Comparison of ENCODE assay signal across 15 cellular contexts in the genomic region with DNA sequence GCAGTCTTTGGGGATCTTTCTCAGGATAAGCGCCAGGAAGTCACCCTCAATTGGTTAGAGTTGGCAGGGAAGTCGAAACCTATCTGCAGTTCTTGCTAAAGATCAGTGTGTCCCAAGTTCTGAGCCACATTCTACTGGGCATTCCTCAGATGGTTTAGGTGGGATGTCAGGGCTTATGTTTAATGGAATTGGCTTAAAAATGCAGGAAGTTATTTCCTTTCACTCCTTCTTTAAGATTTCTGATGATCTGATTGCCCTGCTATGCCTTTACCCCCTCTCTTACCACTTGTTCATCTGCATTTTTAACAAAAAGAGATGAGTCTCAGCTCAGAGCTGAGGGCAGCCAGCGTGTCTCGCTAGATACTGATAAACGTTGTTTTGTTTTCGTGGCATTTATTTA. TPM values are rescaled to one million over a fixed set of nuclear protein-coding genes. Genes with fewer than 3 reads are reported as not detected.
A peak's percentile ranks its signal among the peaks of the same experiment; 100 is the strongest.
DNase-seq lines count a peak whose midpoint lies in the region; ATAC-seq and TF ChIP-seq lines count a peak whose summit lies in the region.
"Had no signal": no experiment of that assay in that cellular context is flagged by ENCODE, and none has a peak within 500 bp of the region (broad histone marks: within the 10 kb centered on the region; RNA-seq: fewer than 3 reads in every experiment).

No MANE protein-coding gene starts in this region.

- no peak overlapping the region for H3K4me2 ChIP-seq in OCI-LY7 (ENCODE audit: low read length)

- no peaks in the 10 kb centered on the region for H3K27me3 Mint-ChIP-seq in osteocyte (ENCODE audit: unreplicated experiment)

- H3K4me3 Mint-ChIP-seq in osteocyte (ENCODE audit: unreplicated experiment) = peak overlapping the region; percentile 27

- POLR2A ChIA-PET in OCI-LY7 (lab: Charles Lee) = no interaction called here

- TF ChIP-seq CTCF in osteocyte (IDR thresholded peaks at IDR 0.05) (no peak), OCI-LY7 (conservative IDR thresholded peaks at IDR 0.05; ENCODE audit: low read length) (no peak)

- BruUV-seq in OCI-LY7 (replicated peaks; lab: Mats Ljungman, UMichigan) = no TSS peak

- ATAC-seq in GM19397 (IDR thresholded peaks at IDR 0.05; ENCODE audit: unreplicated experiment) = no peak

- CTCF ChIA-PET in OCI-LY7 (lab: Charles Lee; ENCODE audit: unreplicated experiment) = no interaction called here

- in situ Hi-C loops in Caki2 (cut with HindIII; ENCODE audit: low pct_unique_long_range_greater_than_20kb, low sequenced_read_pairs) = no loop called here

- H3K9ac ChIP-seq in NT2/D1 (ENCODE audit: insufficient read length, low read depth) = no peak overlapping the region

- H3K4me1 Mint-ChIP-seq in osteocyte (ENCODE audit: unreplicated experiment) = peaks cover 43% of the 10 kb centered on the region

- H3K4me3 ChIP-seq in NT2/D1 (ENCODE audit: insufficient read length, low read depth) = no peak overlapping the region
- H3K4me3 ChIP-seq in OCI-LY7 (ENCODE audit: low read depth, low read length, poor library complexity, severe bottlenecking) = no peak overlapping the region
- H3K4me3 ChIP-seq: sigmoid colon had no signal

- H3K9me2 ChIP-seq in OCI-LY7 (ENCODE audit: insufficient read depth, low read length) = no peaks in the 10 kb centered on the region

- no peaks in the 10 kb centered on the region; the same call in 1 of the 2 replicates for H3K9me3 ChIP-seq in NT2/D1 (ENCODE audit: insufficient read depth, low read length)
- H3K9me3 ChIP-seq in OCI-LY7 (ENCODE audit: low read length) = no peaks in the 10 kb centered on the region

- no peaks in the 10 kb centered on the region for H3K79me2 ChIP-seq in OCI-LY7 (ENCODE audit: insufficient read depth, low read depth, low read length)

- H2AFZ ChIP-seq in OCI-LY7 (ENCODE audit: low read length) = no peak overlapping the region

- H3K27me3 ChIP-seq in NT2/D1 (ENCODE audit: insufficient read depth, insufficient read length) = no peaks in the 10 kb centered on the region

- peaks cover 4% of the 10 kb centered on the region; the same call in 1 of the 2 replicates for H4K20me1 ChIP-seq in OCI-LY7 (ENCODE audit: insufficient read depth, low read length)

- DNase-seq in Caki2 (ENCODE audit: low read depth) = peak; percentile 33
- peak; percentile 30 for DNase-seq in NT2/D1 (ENCODE audit: low read depth, low spot score)
- peak; percentile 54 for DNase-seq in dermis blood vessel endothelial cell
- DNase-seq in osteocyte (ENCODE audit: extremely low spot score, unreplicated experiment) = no peak
- DNase-seq in medulla oblongata (ENCODE audit: extremely low spot score) = no peak
- DNase-seq in OCI-LY7 (ENCODE audit: low spot score) = no peak
- DNase-seq in NCI-H146 (lab: John Stamatoyannopoulos, UW) = no peak
- DNase-seq: DMS 273 treated with DMSO at 0.1 percent for 48 hours, hypothalamus, NCI-H1048, NCI-H510A, SIG-M5, sigmoid colon had no signal

- no peak overlapping the region for H3K27ac ChIP-seq in OCI-LY7 (ENCODE audit: low read depth, low read length, poor library complexity, severe bottlenecking)
- H3K27ac ChIP-seq: HL-60, sigmoid colon had no signal

- peak overlapping the region; percentile 97 for H3K27ac Mint-ChIP-seq in osteocyte (ENCODE audit: unreplicated experiment)

- H3K36me3 Mint-ChIP-seq in osteocyte (ENCODE audit: unreplicated experiment) = peaks cover 5% of the 10 kb centered on the region

- no peaks in the 10 kb centered on the region for H3K9me3 Mint-ChIP-seq in osteocyte (ENCODE audit: unreplicated experiment)

- intact Hi-C loops in OCI-LY7 (cut with micrococcal nuclease; ENCODE audit: unreplicated experiment) = no loop called here

- peaks cover 10% of the 10 kb centered on the region for H3K4me1 ChIP-seq in NT2/D1 (ENCODE audit: insufficient read depth, insufficient read length)
- peaks cover 4% of the 10 kb centered on the region for H3K4me1 ChIP-seq in OCI-LY7 (ENCODE audit: insufficient read depth, low read length, poor library complexity, severe bottlenecking)
- H3K4me1 ChIP-seq: sigmoid colon had no signal

- H3K36me3 ChIP-seq in NT2/D1 (ENCODE audit: insufficient read depth, insufficient read length, low read length) (no peaks in the 10 kb centered on the region), OCI-LY7 (ENCODE audit: insufficient read depth, low read length) (no peaks in the 10 kb centered on the region)
- H3K36me3 ChIP-seq: sigmoid colon had no signal

RNA-seq across cellular contexts. Expression of gene FOXL1, which starts 30.8 kb away (rescaled TPM):
- 5.0 and 11.4 TPM in 2 replicates for total RNA-seq in Caki2 (2014; rRNA removed; shearing (Covaris generic); ENCODE audit: low replicate concordance)
- total RNA-seq in dermis blood vessel endothelial cell = 0.68 and 2.2 TPM in 2 replicates
- total RNA-seq in osteocyte = 6.4 and 9.3 TPM in 2 replicates
- total RNA-seq in OCI-LY7 (2014; rRNA removed; shearing (Covaris generic)) = 1.7 and 1.9 TPM in 2 replicates
- total RNA-seq in OCI-LY7 (2022) = 1.8 and 2.4 TPM in 2 replicates

RNA-seq across cellular contexts. Expression of gene FOXC2, which starts 42.5 kb away (rescaled TPM):
- 1.3 and 6.0 TPM in 2 replicates for total RNA-seq in Caki2 (2014; rRNA removed; shearing (Covaris generic); ENCODE audit: low replicate concordance)
- total RNA-seq in dermis blood vessel endothelial cell (2.2 and 8.1 TPM in 2 replicates), osteocyte (91.8 and 93.4 TPM in 2 replicates), OCI-LY7 (2022) (0.15 TPM in 1 of 2 replicates, not detected in the other)
- not detected in 2 replicates for total RNA-seq in OCI-LY7 (2014; rRNA removed; shearing (Covaris generic))

RNA-seq across cellular contexts. Expression of gene MTHFSD, which starts 54.1 kb away (rescaled TPM):
- 8.2 and 22.6 TPM in 2 replicates for total RNA-seq in Caki2 (2014; rRNA removed; shearing (Covaris generic); ENCODE audit: low replicate concordance)
- total RNA-seq in dermis blood vessel endothelial cell = 14.5 and 17.7 TPM in 2 replicates
- 12.1 and 14.1 TPM in 2 replicates for total RNA-seq in osteocyte
- 12.2 and 15.0 TPM in 2 replicates for total RNA-seq in OCI-LY7 (2014; rRNA removed; shearing (Covaris generic))
- 26.0 and 33.5 TPM in 2 replicates for total RNA-seq in OCI-LY7 (2022)

Comparison
In these comparisons a context has a peak if more than half of its experiments do, and no peak if none do; other contexts are left out.
1. DNase-seq: peak in Caki2 (single experiment), NT2/D1 (single experiment) and dermis blood vessel endothelial cell (single experiment); none in osteocyte (single experiment), medulla oblongata (single experiment), OCI-LY7 (single experiment) and NCI-H146 (single experiment).
2. RNA of gene FOXC2, which starts 42.5 kb away (total RNA-seq): 91.8 to 93.4 TPM in osteocyte; 1.3 to 6.0 TPM in Caki2, 2.2 to 8.1 TPM in dermis blood vessel endothelial cell and 0.15 TPM in OCI-LY7; every median in the first group is over 10 times any median in the second.